ENCODE assay signal across 11 cellular contexts in the genomic region with DNA sequence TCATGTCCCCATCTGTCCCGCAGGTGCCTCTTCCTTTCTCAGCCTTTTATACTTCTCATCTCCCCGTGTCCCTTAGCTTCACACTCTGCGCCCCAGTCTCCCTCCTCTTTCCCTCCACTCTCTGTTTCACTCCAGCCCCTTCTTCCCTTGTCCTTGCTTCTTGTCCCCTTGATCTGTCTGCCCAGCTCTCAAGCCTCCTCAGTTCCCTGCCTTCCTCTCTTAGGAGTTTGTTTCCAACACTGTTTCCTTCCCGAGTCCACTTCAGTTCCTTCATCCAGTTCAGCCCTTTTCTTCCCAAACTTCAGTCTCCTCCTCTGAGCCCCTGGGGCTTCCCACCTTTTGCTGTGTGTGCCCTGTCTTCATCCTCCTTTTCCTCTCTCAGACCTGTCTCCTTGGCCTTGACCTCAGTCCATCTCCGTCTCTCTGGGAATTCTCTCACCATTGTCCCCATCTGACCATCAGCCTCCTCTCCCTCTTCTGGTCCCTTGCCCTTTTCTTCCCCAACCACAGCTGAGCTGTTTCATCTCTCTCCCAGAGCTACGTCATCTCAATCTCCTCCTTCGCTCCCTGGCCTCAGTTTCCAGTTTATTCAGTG. TPM values are rescaled to one million over a fixed set of nuclear protein-coding genes. Genes with fewer than 3 reads are reported as not detected.
DNase-seq lines count a peak whose midpoint lies in the region; ATAC-seq lines count a peak whose summit lies in the region.
"Had no signal": no experiment of that assay in that cellular context is flagged by ENCODE, and none has a peak within 500 bp of the region (broad histone marks: within the 10 kb centered on the region; RNA-seq: fewer than 3 reads in every experiment).

No MANE protein-coding gene starts in this region.

- H4K91ac ChIP-seq in mesenchymal stem cell (ENCODE audit: low read length), result peak overlapping the region; percentile 54

- H3K9ac ChIP-seq in mesenchymal stem cell (ENCODE audit: low read length) (no peak overlapping the region), stomach smooth muscle (ENCODE audit: low read length in 2 of 2) (peak overlapping the region in 1 of 2 donors; percentile 4)

- ATAC-seq in activated naive CD8-positive, alpha-beta T cell treated with anti-CD3 and anti-CD28 coated beads, Interleukin-2, amount 10 ng/mL, durations not matched to agents 7 days and 5 days (ENCODE audit: low read depth), result no peak
- no peak for ATAC-seq in GM21526 (IDR thresholded peaks at IDR 0.05; ENCODE audit: low FRiP score, unreplicated experiment)

- H4K8ac ChIP-seq in mesenchymal stem cell (ENCODE audit: low read length), result peak overlapping the region; percentile 83

- H3K4ac ChIP-seq in mesenchymal stem cell (ENCODE audit: low read depth in 1 of 2, low read length in 2 of 2), result peak overlapping the region; percentile 24 to 81

- H3K4me1 ChIP-seq in mesenchymal stem cell (ENCODE audit: control insufficient read depth, insufficient read depth, low read depth, low read length), result peaks cover 46% of the 10 kb centered on the region
- H3K4me1 ChIP-seq in stomach smooth muscle (ENCODE audit: control insufficient read depth, insufficient read depth, low read length), result peaks cover 47% of the 10 kb centered on the region

- H3K27ac Mint-ChIP-seq in activated naive CD8-positive, alpha-beta T cell treated with anti-CD3 and anti-CD28 coated beads, Interleukin-2, amount 10 ng/mL, durations not matched to agents 7 days and 5 days, result peak overlapping the region; percentile 21

- peaks cover 3% of the 10 kb centered on the region for H3K27me3 Mint-ChIP-seq in activated naive CD8-positive, alpha-beta T cell treated with anti-CD3 and anti-CD28 coated beads, Interleukin-2, amount 10 ng/mL, durations not matched to agents 7 days and 5 days

- no peaks in the 10 kb centered on the region for H3K36me3 Mint-ChIP-seq in activated naive CD8-positive, alpha-beta T cell treated with anti-CD3 and anti-CD28 coated beads, Interleukin-2, amount 10 ng/mL, durations not matched to agents 7 days and 5 days

- H3K4me1 Mint-ChIP-seq in activated naive CD8-positive, alpha-beta T cell treated with anti-CD3 and anti-CD28 coated beads, Interleukin-2, amount 10 ng/mL, durations not matched to agents 7 days and 5 days, result peaks cover 43% of the 10 kb centered on the region

- H3K27me3 ChIP-seq in mesenchymal stem cell (ENCODE audit: control insufficient read depth in 1 of 2, insufficient read depth in 1 of 2, low read length in 2 of 2) (no peaks in the 10 kb centered on the region), stomach smooth muscle (ENCODE audit: control insufficient read depth in 1 of 2, insufficient read depth in 2 of 2, low read length in 2 of 2) (no peaks in the 10 kb centered on the region)

- H2BK5ac ChIP-seq in mesenchymal stem cell (ENCODE audit: low read depth, low read length, poor library complexity, severe bottlenecking), result no peak overlapping the region

- H3K9me3 ChIP-seq in mesenchymal stem cell (ENCODE audit: control insufficient read depth, low read length) (no peaks in the 10 kb centered on the region), stomach smooth muscle (ENCODE audit: control insufficient read depth in 2 of 2, low read length in 2 of 2) (no peaks in the 10 kb centered on the region)

- peaks cover 1% of the 10 kb centered on the region for H3K79me1 ChIP-seq in mesenchymal stem cell (replicated peaks; ENCODE audit: low read length, poor library complexity, severe bottlenecking)

- peak in 2 of 3 experiments; percentile 47 to 53 for DNase-seq in NCI-H1417 (lab: John Stamatoyannopoulos, UW)
- DNase-seq in NCI-H1417 treated with DMSO at 0.1 percent for 48 hours (lab: John Stamatoyannopoulos, UW), result no peak
- DNase-seq in activated naive CD8-positive, alpha-beta T cell treated with anti-CD3 and anti-CD28 coated beads, Interleukin-2, amount 10 ng/mL, durations not matched to agents 7 days and 5 days, result no peak
- DNase-seq in mesenchymal stem cell, result no peak
- DNase-seq in NAMALWA (ENCODE audit: low spot score), result no peak
- no peak for DNase-seq in NCI-H2227 (lab: John Stamatoyannopoulos, UW; ENCODE audit: unreplicated experiment)
- DNase-seq: 8988T had no signal

- peak overlapping the region; percentile 65 for H3K4me2 ChIP-seq in mesenchymal stem cell (ENCODE audit: low read length, poor library complexity, severe bottlenecking)

- peak overlapping the region; percentile 74 for H2BK120ac ChIP-seq in mesenchymal stem cell (ENCODE audit: low read depth, low read length)

- peak overlapping the region; percentile 67 to 96 for H2BK12ac ChIP-seq in mesenchymal stem cell (ENCODE audit: low read length in 2 of 2)

- no peaks in the 10 kb centered on the region for H3K36me3 ChIP-seq in mesenchymal stem cell (ENCODE audit: control insufficient read depth in 1 of 2, insufficient read depth in 2 of 2, low read depth in 1 of 2, low read length in 2 of 2)
- H3K36me3 ChIP-seq in stomach smooth muscle (ENCODE audit: control insufficient read depth in 2 of 2, insufficient read depth in 2 of 2, low read length in 2 of 2), result no peaks in the 10 kb centered on the region

- peak overlapping the region; percentile 6 to 71 for H3K18ac ChIP-seq in mesenchymal stem cell (ENCODE audit: low read depth in 1 of 2, low read length in 2 of 2)

- POLR2A ChIA-PET in activated naive CD8-positive, alpha-beta T cell treated with anti-CD3 and anti-CD28 coated beads, Interleukin-2, amount 10 ng/mL, durations not matched to agents 7 days and 5 days (lab: Charles Lee), result interaction anchor here (1.5 kb wide), 1 partner anchor 52 kb away, joined by 3 read pairs; no protein-coding TSS in a partner anchor

- no peaks in the 10 kb centered on the region for H3K9me3 Mint-ChIP-seq in activated naive CD8-positive, alpha-beta T cell treated with anti-CD3 and anti-CD28 coated beads, Interleukin-2, amount 10 ng/mL, durations not matched to agents 7 days and 5 days

- H3K14ac ChIP-seq in mesenchymal stem cell (ENCODE audit: low read length in 2 of 2), result peak overlapping the region in 1 of 2 experiments; percentile 18

- H3K27ac ChIP-seq in mesenchymal stem cell (ENCODE audit: low read length, poor library complexity, severe bottlenecking) (peak overlapping the region; percentile 45), stomach smooth muscle (ENCODE audit: low read length) (peak overlapping the region; percentile 87)

- H2AK5ac ChIP-seq in mesenchymal stem cell (ENCODE audit: low read length, severe bottlenecking), result peak overlapping the region; percentile 92

- H3K4me3 Mint-ChIP-seq in activated naive CD8-positive, alpha-beta T cell treated with anti-CD3 and anti-CD28 coated beads, Interleukin-2, amount 10 ng/mL, durations not matched to agents 7 days and 5 days, result no peak overlapping the region

- H3K23ac ChIP-seq in mesenchymal stem cell (ENCODE audit: low read length in 2 of 2), result peak overlapping the region in 1 of 2 experiments; percentile 18

- H2BK15ac ChIP-seq in mesenchymal stem cell (ENCODE audit: low read depth, poor library complexity, severe bottlenecking), result peak overlapping the region; percentile 77

- 70% methylated on average over 7 of the region's 7 CpGs for WGBS in mesenchymal stem cell

- no peak overlapping the region for H3K4me3 ChIP-seq in mesenchymal stem cell (ENCODE audit: insufficient read depth in 1 of 2, low read depth in 1 of 2, low read length in 2 of 2)
- no peak overlapping the region for H3K4me3 ChIP-seq in stomach smooth muscle (ENCODE audit: low read length in 2 of 2)

- no peak overlapping the region for H2AFZ ChIP-seq in mesenchymal stem cell (ENCODE audit: low read depth, low read length)

RNA-seq across cellular contexts. Expression of a gene that starts 2.8 kb away (rescaled TPM):
- total RNA-seq in activated naive CD8-positive, alpha-beta T cell treated with anti-CD3 and anti-CD28 coated beads, Interleukin-2, amount 10 ng/mL, durations not matched to agents 7 days and 5 days, result 10 to 100 TPM; 10.9 to 11.3 TPM
- 20.0 TPM for polyA plus RNA-seq in mesenchymal stem cell (2013, experiment 1 of 2)
- 21.0 TPM for polyA plus RNA-seq in mesenchymal stem cell (2013, experiment 2 of 2)

RNA-seq across cellular contexts. Expression of a gene that starts 26.5 kb away (rescaled TPM):
- 10 to 100 TPM; 26.7 to 36.2 TPM for total RNA-seq in activated naive CD8-positive, alpha-beta T cell treated with anti-CD3 and anti-CD28 coated beads, Interleukin-2, amount 10 ng/mL, durations not matched to agents 7 days and 5 days
- polyA plus RNA-seq in mesenchymal stem cell (2013, experiment 1 of 2), result 23.5 TPM
- polyA plus RNA-seq in mesenchymal stem cell (2013, experiment 2 of 2), result 24.5 TPM

RNA-seq across cellular contexts. Expression of a gene that starts 32.5 kb away (rescaled TPM):
- 10 to 100 TPM; 38.0 to 43.1 TPM for total RNA-seq in activated naive CD8-positive, alpha-beta T cell treated with anti-CD3 and anti-CD28 coated beads, Interleukin-2, amount 10 ng/mL, durations not matched to agents 7 days and 5 days
- 5.1 TPM for polyA plus RNA-seq in mesenchymal stem cell (2013, experiment 1 of 2)
- polyA plus RNA-seq in mesenchymal stem cell (2013, experiment 2 of 2), result 4.7 TPM

RNA-seq across cellular contexts. Expression of a gene that starts 50.5 kb away (rescaled TPM):
- total RNA-seq in activated naive CD8-positive, alpha-beta T cell treated with anti-CD3 and anti-CD28 coated beads, Interleukin-2, amount 10 ng/mL, durations not matched to agents 7 days and 5 days, result not detected
- not detected for polyA plus RNA-seq in mesenchymal stem cell (2013, experiment 1 of 2)
- not detected for polyA plus RNA-seq in mesenchymal stem cell (2013, experiment 2 of 2)
- total RNA-seq: myocyte; T-helper 2 cell treated with Interferon-gamma antibody and Interleukin-4, amounts not matched to agents 100 ng/mL and 5 ng/mL, for 36 hours had no signal

RNA-seq across cellular contexts. Expression of a gene that starts 59.3 kb away (rescaled TPM):
- not detected for total RNA-seq in activated naive CD8-positive, alpha-beta T cell treated with anti-CD3 and anti-CD28 coated beads, Interleukin-2, amount 10 ng/mL, durations not matched to agents 7 days and 5 days
- not detected for polyA plus RNA-seq in mesenchymal stem cell (2013, experiment 1 of 2)
- polyA plus RNA-seq in mesenchymal stem cell (2013, experiment 2 of 2), result not detected
- total RNA-seq: myocyte; T-helper 2 cell treated with Interferon-gamma antibody and Interleukin-4, amounts not matched to agents 100 ng/mL and 5 ng/mL, for 36 hours had no signal

Comparison
In these comparisons a context has a peak if more than half of its experiments do, and no peak if none do; other contexts are left out.
1. DNase-seq: peak in NCI-H1417 (2 of 3); none in NCI-H1417 treated with DMSO at 0.1 percent for 48 hours (single experiment), activated naive CD8-positive, alpha-beta T cell treated with anti-CD3 and anti-CD28 coated beads, Interleukin-2, amount 10 ng/mL, durations not matched to agents 7 days and 5 days (single experiment), mesenchymal stem cell (single experiment), NAMALWA (single experiment) and NCI-H2227 (single experiment).